1 cellular context compared by ENCODE assay signal in genomic region chr1:193104906-193105820, GRCh38.
TF ChIP-seq lines count a peak whose summit lies in the region.

Gene GLRX2 (minus strand): TSS chr1:193105414. CDS start chr1:193105382, 32 bp downstream.

TF ChIP-seq in IMR-90, 13 proteins besides CTCF, POLR2A, EP300 and RAD21:
- TF ChIP-seq SMC3 (IDR thresholded peaks at IDR 0.05; ENCODE audit: low read depth, low read length) (peak; percentile 31; the same call in 1 of the 2 replicates), FOS (IDR thresholded peaks at IDR 0.05; ENCODE audit: low read depth, low read length) (peak; percentile 67), RCOR1 (IDR thresholded peaks at IDR 0.05; ENCODE audit: insufficient replicate concordance, low read length) (no peak), BHLHE40 (IDR thresholded peaks at IDR 0.05; ENCODE audit: low read depth, low read length) (peak; percentile 46), MAZ (IDR thresholded peaks at IDR 0.05; ENCODE audit: borderline replicate concordance, low read depth, low read length) (peak; percentile 23; the same call in 1 of the 2 replicates), CHD1 (IDR thresholded peaks at IDR 0.05; ENCODE audit: low read depth, low read length) (no peak), MXI1 (IDR thresholded peaks at IDR 0.05; ENCODE audit: borderline replicate concordance, low read depth, low read length) (peak; percentile 65; the same call in 1 of the 2 replicates), CEBPB (IDR thresholded peaks at IDR 0.05; ENCODE audit: low read depth, low read length) (peak; percentile 90)
TF ChIP-seq in IMR-90: peak in this region for 6.
